In the genomic region with DNA sequence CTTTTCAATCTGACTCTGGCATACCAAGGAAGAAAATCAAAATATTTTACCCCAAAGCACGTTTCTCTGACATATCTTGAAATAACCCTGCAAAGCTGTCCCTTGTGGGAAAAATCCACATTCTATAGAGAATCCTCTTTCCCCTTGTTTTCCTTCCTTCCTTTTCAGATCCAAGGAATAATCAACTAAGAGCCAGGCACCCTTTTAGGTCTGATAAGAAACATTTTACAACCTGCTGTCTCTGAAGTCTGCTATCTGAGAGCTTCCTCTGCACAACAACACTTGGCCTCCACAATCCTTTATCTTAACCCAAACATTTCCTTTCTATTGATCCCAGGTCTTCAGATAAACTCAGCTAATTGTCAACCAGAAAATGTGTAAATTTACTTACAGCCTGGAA, we compare ENCODE assay signal across 1 cellular context.
TF ChIP-seq lines count a peak whose summit lies in the region.

No MANE protein-coding gene starts in this region.

TF ChIP-seq in endothelial cell of umbilical vein, 7 proteins besides CTCF, POLR2A, EP300 and RAD21:
- peak; percentile 64 for TF ChIP-seq GATA2 (IDR thresholded peaks at IDR 0.05; ENCODE audit: insufficient read depth, insufficient read length, low read depth, low read length)
